In the genomic region with DNA sequence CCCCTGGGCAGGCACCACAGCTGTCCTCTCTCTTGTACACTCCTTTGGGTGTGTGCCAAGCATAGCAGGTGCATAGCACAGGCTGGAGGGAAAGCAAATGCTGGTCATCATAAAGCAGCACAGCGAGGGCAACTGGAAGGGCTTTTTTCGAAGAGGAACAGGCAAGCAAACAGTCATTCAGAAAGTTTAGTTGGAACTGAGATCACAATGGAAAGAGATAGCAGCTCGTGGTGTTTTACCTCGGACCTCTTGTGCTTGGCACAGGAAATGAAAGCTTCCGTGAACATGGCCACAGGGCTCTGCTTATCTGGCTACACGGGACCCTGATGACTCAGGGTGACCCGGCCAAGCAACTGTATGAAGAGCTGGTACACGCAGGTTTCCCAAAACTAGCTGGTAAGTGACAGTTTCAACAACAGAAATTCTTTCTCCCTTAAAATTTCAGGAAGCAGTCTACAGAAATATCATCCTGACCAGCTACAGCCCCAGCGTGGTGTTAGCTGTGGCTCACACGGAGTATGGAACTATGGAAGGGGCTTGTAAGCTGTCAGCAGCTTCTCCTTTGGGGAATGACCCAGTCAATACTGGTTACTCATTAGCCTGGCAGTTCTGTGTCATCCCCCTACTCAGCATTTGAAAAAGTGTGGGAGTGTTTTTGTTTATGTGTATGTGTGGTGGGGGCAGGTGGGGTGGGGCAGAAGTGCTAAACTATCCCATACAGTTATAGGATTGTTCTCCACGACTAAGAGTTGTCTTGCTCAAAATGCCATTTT, we compare ENCODE assay signal across 9 cellular contexts. TPM values are rescaled to one million over a fixed set of nuclear protein-coding genes. Genes with fewer than 3 reads are reported as not detected.
A peak's percentile ranks its signal among the peaks of the same experiment; 100 is the strongest.
DNase-seq lines count a peak whose midpoint lies in the region; ATAC-seq and TF ChIP-seq lines count a peak whose summit lies in the region.
"Had no signal": no experiment of that assay in that cellular context is flagged by ENCODE, and none has a peak within 500 bp of the region (broad histone marks: within the 10 kb centered on the region; RNA-seq: fewer than 3 reads in every experiment).

No MANE protein-coding gene starts in this region.

- DNase-seq in A172 (ENCODE audit: low spot score) (peak; percentile 68), NCI-H2029 treated with DMSO at 0.1 percent for 48 hours (lab: John Stamatoyannopoulos, UW) (peak; percentile 53), AG20443 (ENCODE audit: low spot score) (no peak)
- DNase-seq in activated CD4-positive, alpha-beta T cell treated with anti-CD3 and anti-CD28 coated beads, Interleukin-2, amount 50 U/mL, for 24 hours (ENCODE audit: low read depth in 1 of 2, low spot score in 1 of 2) = peak; percentile 6 to 54
- DNase-seq in stimulated activated CD4-positive, alpha-beta T cell treated with anti-CD3 and anti-CD28 coated beads, Interleukin-12 subunit alpha, Interleukin-12 subunit beta, amount 100 ng/mL, for 48 hours (ENCODE audit: low read depth in 2 of 3, low spot score in 1 of 3) = peak; percentile 55 to 69 (median 58)

- 51 to 54% methylated on average over 9 to 11 of the region's 11 CpGs for WGBS in gastroesophageal sphincter (ENCODE audit: low coverage in 1 of 2), 2 donors

- TF ChIP-seq POLR2A in gastroesophageal sphincter (IDR thresholded peaks at IDR 0.05) = no peak

- H3K4me1 ChIP-seq in gastroesophageal sphincter = no peaks in the 10 kb centered on the region
- H3K4me1 ChIP-seq: gastrocnemius medialis had no signal

- peaks cover 0 to 18% of the 10 kb centered on the region in 2 donors for H3K36me3 ChIP-seq in gastroesophageal sphincter

- ATAC-seq in GM18520 (IDR thresholded peaks at IDR 0.05; ENCODE audit: unreplicated experiment) (peak; percentile 92), HG03025 (IDR thresholded peaks at IDR 0.05; ENCODE audit: low FRiP score, unreplicated experiment) (peak; percentile 76), gastroesophageal sphincter (peak; percentile 58)

- no peaks in the 10 kb centered on the region for H3K9me3 ChIP-seq in gastroesophageal sphincter
- H3K9me3 ChIP-seq: gastrocnemius medialis had no signal

- no peak for TF ChIP-seq CTCF in gastroesophageal sphincter (IDR thresholded peaks at IDR 0.05)

- H3K27me3 ChIP-seq in gastroesophageal sphincter = no peaks in the 10 kb centered on the region
- H3K27me3 ChIP-seq: gastrocnemius medialis had no signal

- peak overlapping the region in 1 of 2 donors; percentile 5 for H3K4me3 ChIP-seq in gastroesophageal sphincter

- no peak for TF ChIP-seq EP300 in gastroesophageal sphincter (IDR thresholded peaks at IDR 0.05)

- H3K27ac ChIP-seq in gastroesophageal sphincter = peak overlapping the region in 2 of 4 donors; percentile 8 to 36
- H3K27ac ChIP-seq: gastrocnemius medialis had no signal

RNA-seq across cellular contexts. Expression of a gene that starts 48.1 kb away (rescaled TPM):
- 40.1 and 44.4 TPM in 2 replicates for total RNA-seq in A172 (2014; rRNA removed; shearing (Covaris generic))
- 10 to 100 TPM in 3 of 4 donors, 1 to 10 TPM in 1; 6.1 to 41.6 (median 11.3) TPM for total RNA-seq in gastroesophageal sphincter

RNA-seq across cellular contexts. Expression of a gene that starts 57.9 kb away (rescaled TPM):
- total RNA-seq in A172 (2014; rRNA removed; shearing (Covaris generic)) = not detected in 2 replicates
- under 1 TPM in 2 of 4 donors, not detected in 2; 0.20 to 0.94 TPM for total RNA-seq in gastroesophageal sphincter
